ENCODE assay signal across 13 cellular contexts in genomic region chr21:25956993-25957714, GRCh38.
DNase-seq lines count a peak whose midpoint lies in the region; ATAC-seq and TF ChIP-seq lines count a peak whose summit lies in the region.
"Had no signal": no experiment of that assay in that cellular context is flagged by ENCODE, and none has a peak within 500 bp of the region (broad histone marks: within the 10 kb centered on the region; RNA-seq: fewer than 3 reads in every experiment).

No MANE protein-coding gene starts in this region.

- peaks cover 64% of the 10 kb centered on the region for H3K36me3 ChIP-seq in endodermal cell (ENCODE audit: control insufficient read depth, insufficient read depth, low read length)

- peak overlapping the region; percentile 44 for H3K27ac Mint-ChIP-seq in endodermal cell

- no peak for ATAC-seq in GM19397 (IDR thresholded peaks at IDR 0.05; ENCODE audit: unreplicated experiment)
- ATAC-seq in GM19467 (IDR thresholded peaks at IDR 0.05; ENCODE audit: unreplicated experiment), result no peak

- DNase-seq in ELR (ENCODE audit: low read depth) (peak; percentile 81), RPMI7951 (ENCODE audit: low read depth) (peak; percentile 41), endodermal cell (no peak), non-pigmented ciliary epithelial cell (ENCODE audit: low read depth) (peak; percentile 74), HT-29 (ENCODE audit: low spot score) (no peak)
- DNase-seq in stimulated activated CD4-positive, alpha-beta T cell treated with anti-CD3 and anti-CD28 coated beads, Interleukin-4, amount 100 ng/mL, for 24 hours, result no peak
- DNase-seq: activated T-cell treated with anti-CD3 and anti-CD28 coated beads, Interleukin-2, amount 50 U/mL, for 48 hours; esophagus squamous epithelium; kidney; NCI-H1105 had no signal

- peaks cover 12% of the 10 kb centered on the region for H3K4me1 ChIP-seq in endodermal cell (ENCODE audit: control insufficient read depth, insufficient read depth, low read length)
- H3K4me1 ChIP-seq: SJSA1 had no signal

- no peaks in the 10 kb centered on the region for H3K9me3 Mint-ChIP-seq in endodermal cell

- WGBS in endodermal cell (ENCODE audit: insufficient coverage in 1 of 2, insufficient read length in 1 of 2), 2 experiments, result 85 to 100% methylated on average over 1 to 2 of the region's 2 CpGs

- H3K27ac ChIP-seq in endodermal cell (ENCODE audit: low read depth, low read length), result no peak overlapping the region
- H3K27ac ChIP-seq: SJSA1 had no signal

- H3K9me3 ChIP-seq in endodermal cell (ENCODE audit: control insufficient read depth, low read length), result no peaks in the 10 kb centered on the region
- H3K9me3 ChIP-seq: esophagus squamous epithelium, SJSA1 had no signal

- no peaks in the 10 kb centered on the region for H3K27me3 ChIP-seq in endodermal cell (ENCODE audit: control insufficient read depth, insufficient read depth, low read length, poor library complexity, severe bottlenecking)
- H3K27me3 ChIP-seq: esophagus squamous epithelium, SJSA1 had no signal

- peaks cover 74% of the 10 kb centered on the region for H3K36me3 Mint-ChIP-seq in endodermal cell (ENCODE audit: low read depth)

- H3K4me1 Mint-ChIP-seq in endodermal cell, result peaks cover 32% of the 10 kb centered on the region

- TF ChIP-seq CTCF in endodermal cell (conservative IDR thresholded peaks at IDR 0.05), result no peak

- H3K27me3 Mint-ChIP-seq in endodermal cell (ENCODE audit: insufficient read depth), result no peaks in the 10 kb centered on the region

- H3K4me3 Mint-ChIP-seq in endodermal cell, result no peak overlapping the region

- H3K9ac ChIP-seq in endodermal cell (ENCODE audit: extremely low read depth, low read length, poor library complexity, severe bottlenecking), result no peak overlapping the region

- no peak overlapping the region for H3K4me3 ChIP-seq in endodermal cell (ENCODE audit: low read length)
- H3K4me3 ChIP-seq: esophagus squamous epithelium, SJSA1 had no signal

Comparison
In these comparisons a context has a peak if more than half of its experiments do, and no peak if none do; other contexts are left out.
1. DNase-seq: peak in ELR (single experiment), RPMI7951 (single experiment) and non-pigmented ciliary epithelial cell (single experiment); none in endodermal cell (single experiment), stimulated activated CD4-positive, alpha-beta T cell treated with anti-CD3 and anti-CD28 coated beads, Interleukin-4, amount 100 ng/mL, for 24 hours (single experiment) and HT-29 (single experiment).